ENCODE assay signal across 18 cellular contexts in the genomic region with DNA sequence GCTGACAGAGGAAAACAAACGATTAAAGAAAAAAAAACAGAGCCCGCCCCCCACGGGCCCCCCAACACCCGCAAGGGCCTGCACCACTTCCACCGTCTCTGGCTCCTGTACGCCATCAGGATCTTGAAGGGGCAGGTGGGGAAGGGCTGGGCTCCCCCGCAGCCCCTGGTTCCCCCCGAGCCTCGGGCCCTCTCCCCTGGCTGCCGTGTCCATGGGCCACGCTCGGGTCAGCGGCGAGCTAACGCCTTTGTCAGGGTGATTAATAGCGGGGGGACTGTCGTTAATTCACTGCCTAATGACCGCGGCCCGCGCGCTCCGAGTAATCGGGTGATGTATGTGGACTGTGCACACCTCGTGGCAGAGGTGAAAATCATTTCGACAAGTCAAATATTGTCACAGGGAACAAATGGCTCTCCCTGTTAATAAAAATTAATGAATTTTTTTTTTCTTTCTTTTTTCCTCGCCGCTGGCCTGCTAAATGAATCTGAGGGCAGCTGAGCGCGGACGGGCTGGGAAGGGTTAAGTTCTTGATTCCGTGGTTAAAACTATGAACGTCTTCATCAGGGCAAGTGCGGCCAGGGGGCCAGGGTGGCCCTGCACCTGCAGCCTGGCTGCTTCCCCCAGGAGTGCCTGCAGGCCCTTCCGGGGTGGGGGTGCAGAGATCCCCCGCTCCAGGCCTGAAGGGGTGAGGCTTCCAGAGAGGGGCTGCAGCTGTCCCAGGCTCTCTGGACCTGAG.
DNase-seq lines count a peak whose midpoint lies in the region; ATAC-seq and TF ChIP-seq lines count a peak whose summit lies in the region.
"Had no signal": no experiment of that assay in that cellular context is flagged by ENCODE, and none has a peak within 500 bp of the region (broad histone marks: within the 10 kb centered on the region; RNA-seq: fewer than 3 reads in every experiment).

No MANE protein-coding gene starts in this region.

- DNase-seq in cardiac muscle cell (ENCODE audit: low read depth in 1 of 2, low spot score in 1 of 2) (no peak), cardiac septum (ENCODE audit: low spot score) (no peak), right cardiac atrium (peak in 2 of 3 donors; percentile 51 to 63), prostate gland (ENCODE audit: low spot score) (no peak), transverse colon (no peak), T1000 (lab: John Stamatoyannopoulos, UW) (no peak), GM13976 (ENCODE audit: low spot score) (no peak), DMS 273 (lab: John Stamatoyannopoulos, UW; ENCODE audit: unreplicated experiment) (no peak)
- DNase-seq: activated CD8-positive, alpha-beta memory T cell treated with anti-CD3 and anti-CD28 coated beads, Interleukin-2, amount 10 ng/mL, durations not matched to agents 7 days and 5 days; amniotic stem cell; foreskin keratinocyte; naive B cell; NCI-H1436 treated with DMSO at 0.1 percent for 48 hours; NCI-H82; PC-9; T-helper 9 cell had no signal

- intact Hi-C loops in cardiac septum (cut with DNase I) = loop anchor here (2.0 to 5.0 kb wide), 3 partner anchors 102 to 253 kb away; a partner anchor contains a TSS
- intact Hi-C loops in right cardiac atrium (cut with DNase I) = no loop called here
- intact Hi-C loops in prostate gland (cut with DNase I) = no loop called here
- intact Hi-C loops in transverse colon (cut with DNase I; ENCODE audit: low total_unique reads) = no loop called here

- H3K9me3 ChIP-seq in cardiac muscle cell (ENCODE audit: low read depth) = no peaks in the 10 kb centered on the region
- no peaks in the 10 kb centered on the region for H3K9me3 ChIP-seq in right cardiac atrium (ENCODE audit: control insufficient read depth, low read length)
- no peaks in the 10 kb centered on the region for H3K9me3 ChIP-seq in prostate gland
- H3K9me3 ChIP-seq in transverse colon = no peaks in the 10 kb centered on the region
- H3K9me3 ChIP-seq: HAP-1 had no signal

- ATAC-seq in right cardiac atrium = no peak
- ATAC-seq: activated CD8-positive, alpha-beta memory T cell treated with anti-CD3 and anti-CD28 coated beads, Interleukin-2, amount 10 ng/mL, durations not matched to agents 7 days and 5 days; foreskin keratinocyte had no signal

- H3K27me3 ChIP-seq in cardiac muscle cell (no peaks in the 10 kb centered on the region), right cardiac atrium (ENCODE audit: control insufficient read depth, insufficient read depth) (no peaks in the 10 kb centered on the region), prostate gland (replicated peaks; ENCODE audit: insufficient read depth) (no peaks in the 10 kb centered on the region), transverse colon (no peaks in the 10 kb centered on the region)
- H3K27me3 ChIP-seq: foreskin keratinocyte had no signal

- H3K27ac ChIP-seq in cardiac muscle cell (peak overlapping the region; percentile 95), right cardiac atrium (ENCODE audit: low read length) (no peak overlapping the region), prostate gland (peak overlapping the region; percentile 80 to 81), transverse colon (peak overlapping the region in 3 of 4 donors; percentile 76 to 80 (median 80))
- H3K27ac ChIP-seq: C4-2B, foreskin keratinocyte, PC-9 had no signal

- TF ChIP-seq CTCF in cardiac muscle cell (IDR thresholded peaks at IDR 0.05; ENCODE audit: low read depth, low read length) (no peak), prostate gland (IDR thresholded peaks at IDR 0.05) (no peak), transverse colon (IDR thresholded peaks at IDR 0.05) (no peak), GM13976 (IDR thresholded peaks at IDR 0.05; ENCODE audit: borderline replicate concordance, control extremely low read depth, extremely low read depth, insufficient read depth, missing control alignments) (no peak)

- H3K36me3 ChIP-seq in cardiac muscle cell = no peaks in the 10 kb centered on the region
- H3K36me3 ChIP-seq in prostate gland = no peaks in the 10 kb centered on the region
- H3K36me3 ChIP-seq in transverse colon = no peaks in the 10 kb centered on the region
- H3K36me3 ChIP-seq: HAP-1 had no signal

- in situ Hi-C loops in transverse colon (cut with MboI; ENCODE audit: low pct_ligation_motif_present in 1 of 4, low pct_unique_long_range_greater_than_20kb in 1 of 4, low sequenced_read_pairs in 3 of 4) (loop anchor here in 1 of 4 donors (25.0 kb wide), 1 partner anchor 93 kb away; no protein-coding TSS in a partner anchor), GM13976 (cut with MboI; ENCODE audit: low sequenced_read_pairs, unreplicated experiment) (no loop called here)

- H3K4me3 ChIP-seq in cardiac muscle cell = no peak overlapping the region
- no peak overlapping the region for H3K4me3 ChIP-seq in right cardiac atrium (ENCODE audit: low read length)
- H3K4me3 ChIP-seq in prostate gland = no peak overlapping the region
- peak overlapping the region in 1 of 4 donors; percentile 38 for H3K4me3 ChIP-seq in transverse colon
- H3K4me3 ChIP-seq: HAP-1, PC-9 had no signal

- H3K4me1 ChIP-seq in cardiac muscle cell (ENCODE audit: low read depth) (peaks cover 63% of the 10 kb centered on the region), right cardiac atrium (ENCODE audit: control insufficient read depth, insufficient read depth, low read length) (peaks cover 3% of the 10 kb centered on the region), prostate gland (replicated peaks) (peaks cover 4% of the 10 kb centered on the region), transverse colon (peaks cover 20 to 29% (median 24%) of the 10 kb centered on the region in 4 donors)
- H3K4me1 ChIP-seq: foreskin keratinocyte had no signal

- no peak for TF ChIP-seq EP300 in transverse colon (IDR thresholded peaks at IDR 0.05; ENCODE audit: low read depth)

- 72% methylated on average over 36 of the region's 36 CpGs for WGBS in right cardiac atrium
- WGBS in prostate gland = 66% methylated on average over 36 of the region's 36 CpGs
- WGBS in transverse colon (ENCODE audit: low coverage in 1 of 2), 2 donors = 77 to 79% methylated on average over 7 to 36 of the region's 36 CpGs

- TF ChIP-seq POLR2A in prostate gland (IDR thresholded peaks at IDR 0.05) (no peak), transverse colon (IDR thresholded peaks at IDR 0.05) (no peak)

Comparison
In these comparisons a context has a peak if more than half of its experiments do, and no peak if none do; other contexts are left out.
1. DNase-seq: peak in right cardiac atrium (2 of 3); none in cardiac muscle cell (0 of 2), cardiac septum (single experiment), prostate gland (single experiment), transverse colon (single experiment), T1000 (single experiment), GM13976 (single experiment) and DMS 273 (single experiment).